In genomic region chr11:29914203-29914930, GRCh38 we compare ENCODE assay signal across 16 cellular contexts.
DNase-seq lines count a peak whose midpoint lies in the region; TF ChIP-seq lines count a peak whose summit lies in the region.
"Had no signal": no experiment of that assay in that cellular context is flagged by ENCODE, and none has a peak within 500 bp of the region (broad histone marks: within the 10 kb centered on the region; RNA-seq: fewer than 3 reads in every experiment).

No MANE protein-coding gene starts in this region.

- H3K4me3 ChIP-seq in hepatocyte: no peak overlapping the region

- no peak overlapping the region for H2AFZ ChIP-seq in hepatocyte

- no peak overlapping the region for H3K27ac ChIP-seq in hepatocyte

- no peak for TF ChIP-seq CTCF in hepatocyte (IDR thresholded peaks at IDR 0.05; ENCODE audit: poor library complexity)

- in situ Hi-C loops in ACHN (cut with HindIII; ENCODE audit: low pct_ligation_motif_present, low pct_unique_long_range_greater_than_20kb, low sequenced_read_pairs): no loop called here

- DNase-seq in AG20443 (ENCODE audit: low spot score) (peak; percentile 47), HS-5 (ENCODE audit: low read depth) (peak; percentile 50), T1000 (lab: John Stamatoyannopoulos, UW) (peak; percentile 2), hepatocyte (ENCODE audit: low spot score) (peak; percentile 31), ACHN (no peak), midbrain (lab: John Stamatoyannopoulos, UW) (no peak)
- no peak for DNase-seq in activated CD4-positive, alpha-beta T cell treated with anti-CD3 and anti-CD28 coated beads, Interleukin-2, amount 50 U/mL, for 48 hours
- DNase-seq: activated CD4-positive, alpha-beta memory T cell treated with anti-CD3 and anti-CD28 coated beads for 36 hours; activated naive CD4-positive, alpha-beta T cell; aorta; COR-L47; effector CD8-positive, alpha-beta T cell; NCI-H2029; NCI-H524 treated with DMSO at 0.1 percent for 48 hours; SHP77 treated with DMSO at 0.1 percent for 48 hours; stimulated activated CD4-positive, alpha-beta T cell treated with anti-CD3 and anti-CD28 coated beads, Interleukin-15, amount 100 ng/mL, for 24 hours had no signal

- H4K20me1 ChIP-seq in hepatocyte (ENCODE audit: insufficient read depth, poor library complexity, severe bottlenecking): no peaks in the 10 kb centered on the region

- WGBS in hepatocyte (ENCODE audit: low lambda C conversion rate, missing lambda C conversion rate): 84% methylated on average over 2 of the region's 2 CpGs

- no peaks in the 10 kb centered on the region for H3K36me3 ChIP-seq in hepatocyte (replicated peaks; ENCODE audit: insufficient read depth, low read depth)

- H3K4me2 ChIP-seq in hepatocyte: no peak overlapping the region

- no peaks in the 10 kb centered on the region for H3K27me3 ChIP-seq in hepatocyte

- no peaks in the 10 kb centered on the region for H3K4me1 ChIP-seq in hepatocyte (ENCODE audit: insufficient read depth)

- H3K9me2 ChIP-seq in hepatocyte (replicated peaks; ENCODE audit: insufficient read depth): no peaks in the 10 kb centered on the region

- H3K9me3 ChIP-seq in hepatocyte (ENCODE audit: low read depth): no peaks in the 10 kb centered on the region

- no peaks in the 10 kb centered on the region for H3K79me2 ChIP-seq in hepatocyte

Comparison
In these comparisons a context has a peak if more than half of its experiments do, and no peak if none do; other contexts are left out.
1. DNase-seq: peak in AG20443 (single experiment), HS-5 (single experiment), T1000 (single experiment) and hepatocyte (single experiment); none in ACHN (single experiment), activated CD4-positive, alpha-beta T cell treated with anti-CD3 and anti-CD28 coated beads, Interleukin-2, amount 50 U/mL, for 48 hours (0 of 2) and midbrain (single experiment).